In genomic region chr5:141338538-141339306, GRCh38 we compare ENCODE assay signal across 8 cellular contexts. TPM values are rescaled to one million over a fixed set of nuclear protein-coding genes. Genes with fewer than 3 reads are reported as not detected.
A peak's percentile ranks its signal among the peaks of the same experiment; 100 is the strongest.
DNase-seq lines count a peak whose midpoint lies in the region; ATAC-seq and TF ChIP-seq lines count a peak whose summit lies in the region.

Gene PCDHGA2 (plus strand): TSS chr5:141338760.

- H3K9me3 ChIP-seq in thoracic aorta, result peaks cover 89% of the 10 kb centered on the region

- DNase-seq in NCI-H526 (lab: John Stamatoyannopoulos, UW), result peak; percentile 11 to 42
- DNase-seq in NCI-H526 treated with DMSO at 0.1 percent for 48 hours (lab: John Stamatoyannopoulos, UW), result no peak
- DNase-seq in cardiac septum (ENCODE audit: low spot score), result no peak
- DNase-seq in thoracic aorta (ENCODE audit: low spot score), result no peak
- DNase-seq in hippocampal formation (lab: John Stamatoyannopoulos, UW), result no peak
- no peak for DNase-seq in activated T-cell treated with anti-CD3 and anti-CD28 coated beads, Interleukin-2, amount 50 U/mL, for 1 hour

- H3K27ac ChIP-seq in thoracic aorta, result no peak within 1 kb of the TSS

- peaks cover 3% of the 10 kb centered on the region for H3K36me3 ChIP-seq in thoracic aorta

- H3K4me1 ChIP-seq in thoracic aorta (ENCODE audit: control insufficient read depth in 1 of 2, low read depth in 2 of 2), result no peaks in the 10 kb centered on the region

- intact Hi-C loops in cardiac septum (cut with DNase I), result no loop called here

- ATAC-seq in SK-N-SH treated with all-trans-retinoic acid at 6 μM for 48 hours (0 out of 3 replicates have a peak, but pooled peaks have one; percentile 25), thoracic aorta (ENCODE audit: insufficient number of reproducible peaks, low FRiP score, low read depth) (no peak), GM18502 (IDR thresholded peaks at IDR 0.05; ENCODE audit: poor library complexity, unreplicated experiment) (no peak)

- H3K27me3 ChIP-seq in thoracic aorta (replicated peaks; ENCODE audit: insufficient read depth), result no peaks in the 10 kb centered on the region

- peak; percentile 25 for TF ChIP-seq CTCF in thoracic aorta (IDR thresholded peaks at IDR 0.05)

- H3K4me3 ChIP-seq in thoracic aorta, result peak within 1 kb of the TSS; percentile 64

TF ChIP-seq in SK-N-SH treated with all-trans-retinoic acid at 6 μM for 48 hours, 23 proteins besides CTCF, POLR2A, EP300 and RAD21:
- TF ChIP-seq CSDC2 (CRISPR knock-in tag; IDR thresholded peaks at IDR 0.05), result no peak
- TF ChIP-seq PATZ1 (CRISPR knock-in tag; IDR thresholded peaks at IDR 0.05; ENCODE audit: borderline replicate concordance), result no peak
- no peak for TF ChIP-seq ESRRG (CRISPR knock-in tag; IDR thresholded peaks at IDR 0.05)
- TF ChIP-seq ZC3H10 (CRISPR knock-in tag; IDR thresholded peaks at IDR 0.05), result no peak
- TF ChIP-seq, protein P1, sequence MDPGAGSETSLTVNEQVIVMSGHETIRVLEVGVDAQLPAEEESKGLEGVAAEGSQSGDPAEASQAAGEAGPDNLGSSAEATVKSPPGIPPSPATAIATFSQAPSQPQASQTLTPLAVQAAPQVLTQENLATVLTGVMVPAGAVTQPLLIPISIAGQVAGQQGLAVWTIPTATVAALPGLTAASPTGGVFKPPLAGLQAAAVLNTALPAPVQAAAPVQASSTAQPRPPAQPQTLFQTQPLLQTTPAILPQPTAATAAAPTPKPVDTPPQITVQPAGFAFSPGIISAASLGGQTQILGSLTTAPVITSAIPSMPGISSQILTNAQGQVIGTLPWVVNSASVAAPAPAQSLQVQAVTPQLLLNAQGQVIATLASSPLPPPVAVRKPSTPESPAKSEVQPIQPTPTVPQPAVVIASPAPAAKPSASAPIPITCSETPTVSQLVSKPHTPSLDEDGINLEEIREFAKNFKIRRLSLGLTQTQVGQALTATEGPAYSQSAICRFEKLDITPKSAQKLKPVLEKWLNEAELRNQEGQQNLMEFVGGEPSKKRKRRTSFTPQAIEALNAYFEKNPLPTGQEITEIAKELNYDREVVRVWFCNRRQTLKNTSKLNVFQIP (CRISPR knock-in tag; IDR thresholded peaks at IDR 0.05; ENCODE audit: borderline replicate concordance, low read depth), result no peak
- TF ChIP-seq TOX (CRISPR knock-in tag; IDR thresholded peaks at IDR 0.05; ENCODE audit: borderline replicate concordance), result no peak
- TF ChIP-seq ZNF70 (CRISPR knock-in tag; IDR thresholded peaks at IDR 0.05), result no peak
- TF ChIP-seq ZFP30 (CRISPR knock-in tag; IDR thresholded peaks at IDR 0.05), result no peak
- no peak for TF ChIP-seq TCF4 (CRISPR knock-in tag; IDR thresholded peaks at IDR 0.05; ENCODE audit: borderline replicate concordance)
- TF ChIP-seq ARNTL (CRISPR knock-in tag; IDR thresholded peaks at IDR 0.05; ENCODE audit: borderline replicate concordance, low read depth), result no peak
- TF ChIP-seq GLIS3 (CRISPR knock-in tag; IDR thresholded peaks at IDR 0.05), result no peak
- TF ChIP-seq ZNF565 (CRISPR knock-in tag; conservative IDR thresholded peaks at IDR 0.05; ENCODE audit: low read depth), result no peak
- no peak for TF ChIP-seq ZNF8 (CRISPR knock-in tag; IDR thresholded peaks at IDR 0.05)
- TF ChIP-seq SNAI2 (CRISPR knock-in tag; IDR thresholded peaks at IDR 0.05), result no peak
- TF ChIP-seq, protein P2, sequence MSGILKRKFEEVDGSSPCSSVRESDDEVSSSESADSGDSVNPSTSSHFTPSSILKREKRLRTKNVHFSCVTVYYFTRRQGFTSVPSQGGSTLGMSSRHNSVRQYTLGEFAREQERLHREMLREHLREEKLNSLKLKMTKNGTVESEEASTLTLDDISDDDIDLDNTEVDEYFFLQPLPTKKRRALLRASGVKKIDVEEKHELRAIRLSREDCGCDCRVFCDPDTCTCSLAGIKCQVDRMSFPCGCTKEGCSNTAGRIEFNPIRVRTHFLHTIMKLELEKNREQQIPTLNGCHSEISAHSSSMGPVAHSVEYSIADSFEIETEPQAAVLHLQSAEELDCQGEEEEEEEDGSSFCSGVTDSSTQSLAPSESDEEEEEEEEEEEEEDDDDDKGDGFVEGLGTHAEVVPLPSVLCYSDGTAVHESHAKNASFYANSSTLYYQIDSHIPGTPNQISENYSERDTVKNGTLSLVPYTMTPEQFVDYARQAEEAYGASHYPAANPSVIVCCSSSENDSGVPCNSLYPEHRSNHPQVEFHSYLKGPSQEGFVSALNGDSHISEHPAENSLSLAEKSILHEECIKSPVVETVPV (CRISPR knock-in tag; IDR thresholded peaks at IDR 0.05), result no peak
- TF ChIP-seq ZFP3 (CRISPR knock-in tag; IDR thresholded peaks at IDR 0.05), result no peak

RNA-seq across cellular contexts. Expression of gene PCDHGA2, which starts in this region (rescaled TPM):
- total RNA-seq in cardiac septum (17.3 TPM), thoracic aorta (10 to 100 TPM in 1 of 2 donors, 1 to 10 TPM in 1; 8.5 to 13.8 TPM)

Comparison
In these comparisons a context has a peak if more than half of its experiments do, and no peak if none do; other contexts are left out.
1. DNase-seq: peak in NCI-H526 (2 of 2); none in NCI-H526 treated with DMSO at 0.1 percent for 48 hours (single experiment), cardiac septum (single experiment), thoracic aorta (single experiment), hippocampal formation (0 of 2) and activated T-cell treated with anti-CD3 and anti-CD28 coated beads, Interleukin-2, amount 50 U/mL, for 1 hour (single experiment).